ENCODE assay signal across 23 cellular contexts in genomic region chr1:85427358-85427757, GRCh38. TPM values are rescaled to one million over a fixed set of nuclear protein-coding genes. Genes with fewer than 3 reads are reported as not detected.
DNase-seq lines count a peak whose midpoint lies in the region; ATAC-seq and TF ChIP-seq lines count a peak whose summit lies in the region.
"Had no signal": no experiment of that assay in that cellular context is flagged by ENCODE, and none has a peak within 500 bp of the region (broad histone marks: within the 10 kb centered on the region; RNA-seq: fewer than 3 reads in every experiment).

No MANE protein-coding gene starts in this region.

- no peaks in the 10 kb centered on the region for H3K9me3 ChIP-seq in Karpas-422 (ENCODE audit: low read length)
- no peaks in the 10 kb centered on the region for H3K9me3 ChIP-seq in liver (ENCODE audit: control insufficient read depth in 4 of 4, low read length in 3 of 4)
- H3K9me3 ChIP-seq: BE2C, gastroesophageal sphincter, Peyer's patch, SJSA1, tibial nerve had no signal

- H3K4me1 ChIP-seq in Karpas-422 (ENCODE audit: low read length), result no peaks in the 10 kb centered on the region
- peaks cover 2 to 11% (median 2%) of the 10 kb centered on the region in 4 donors for H3K4me1 ChIP-seq in liver (ENCODE audit: control insufficient read depth in 4 of 4, insufficient read depth in 4 of 4, low read length in 3 of 4)
- H3K4me1 ChIP-seq: BE2C, Peyer's patch had no signal

- no peak overlapping the region for H3K4me2 ChIP-seq in Karpas-422 (ENCODE audit: low read depth, low read length, poor library complexity, severe bottlenecking)

- no peak for TF ChIP-seq CTCF in liver (IDR thresholded peaks at IDR 0.05; ENCODE audit: low read depth, low read length, missing input control)

- no peaks in the 10 kb centered on the region for H4K20me1 ChIP-seq in Karpas-422 (ENCODE audit: insufficient read depth, low read depth, low read length)

- no peak overlapping the region for H3K4me3 ChIP-seq in Karpas-422 (ENCODE audit: low read length)
- no peak overlapping the region for H3K4me3 ChIP-seq in liver (ENCODE audit: low read depth in 1 of 3, low read length in 3 of 3)
- H3K4me3 ChIP-seq: gastroesophageal sphincter, Peyer's patch, SJSA1, tibial nerve had no signal

- H2AFZ ChIP-seq in Karpas-422 (ENCODE audit: low read length), result no peak overlapping the region

- H3K27me3 ChIP-seq in Karpas-422 (ENCODE audit: low read length) (no peaks in the 10 kb centered on the region), liver (ENCODE audit: control insufficient read depth in 4 of 4, insufficient read depth in 4 of 4, low read length in 3 of 4) (no peaks in the 10 kb centered on the region)
- H3K27me3 ChIP-seq: BE2C, gastroesophageal sphincter, Peyer's patch, SJSA1, tibial nerve had no signal

- H3K9ac ChIP-seq in Karpas-422 (ENCODE audit: low read length), result no peak overlapping the region
- no peak overlapping the region for H3K9ac ChIP-seq in liver (ENCODE audit: low read depth in 1 of 2, low read length in 2 of 2)

- no peak for TF ChIP-seq RAD21 in liver (IDR thresholded peaks at IDR 0.05)

- DNase-seq in Karpas-422 (peak; percentile 29), caudate nucleus (lab: John Stamatoyannopoulos, UW) (no peak), GM03348 (ENCODE audit: low spot score) (no peak), T-helper 1 cell (no peak)
- DNase-seq: activated CD4-positive, alpha-beta T cell treated with anti-CD3 and anti-CD28 coated beads, Interleukin-2, amount 50 U/mL, for 4 hours; activated CD8-positive, alpha-beta memory T cell treated with anti-CD3 and anti-CD28 coated beads, Interleukin-2, amount 50 U/mL, for 48 hours; activated naive CD8-positive, alpha-beta T cell treated with anti-CD3 and anti-CD28 coated beads, Interleukin-2, amount 50 U/mL, for 24 hours; BE2C; COR-L47; dermis blood vessel endothelial cell; kidney; naive thymus-derived CD4-positive, alpha-beta T cell; NCI-H1694 treated with DMSO at 0.1 percent for 48 hours; Peyer's patch; stimulated activated CD4-positive, alpha-beta T cell treated with anti-CD3 and anti-CD28 coated beads, Interleukin-1b, Interleukin-23, amount 100 ng/mL, for 48 hours; WERI-Rb-1 had no signal

- no peaks in the 10 kb centered on the region for H3K79me2 ChIP-seq in Karpas-422 (ENCODE audit: low read length)

- no peaks in the 10 kb centered on the region for H3K9me2 ChIP-seq in Karpas-422 (replicated peaks; ENCODE audit: insufficient read depth, low read length)

- H3K27ac ChIP-seq in Karpas-422 (ENCODE audit: low read length), result no peak overlapping the region
- peak overlapping the region; percentile 69 for H3K27ac ChIP-seq in caudate nucleus (ENCODE audit: low read depth, low read length)
- peak overlapping the region in 1 of 2 donors; percentile 64 for H3K27ac ChIP-seq in liver (ENCODE audit: low read depth in 1 of 2, low read length in 2 of 2)
- H3K27ac ChIP-seq in temporal lobe (ENCODE audit: low read depth, low read length), result peak overlapping the region; percentile 56
- H3K27ac ChIP-seq: gastroesophageal sphincter, Peyer's patch, SJSA1, tibial nerve, WERI-Rb-1 had no signal

- ATAC-seq in HG03354 (IDR thresholded peaks at IDR 0.05; ENCODE audit: poor library complexity, severe bottlenecking, unreplicated experiment), result no peak
- ATAC-seq: activated naive CD8-positive, alpha-beta T cell treated with anti-CD3 and anti-CD28 coated beads, Interleukin-2, amount 50 U/mL, for 24 hours; gastroesophageal sphincter; naive thymus-derived CD4-positive, alpha-beta T cell; stimulated activated memory B cell treated with anti-CD40 and anti-IgM and Interleukin-4, amounts not matched to agents 10 μg/mL and 1 μg/mL and 100 μg/mL, for 72 hours had no signal

- H3K36me3 ChIP-seq in Karpas-422 (ENCODE audit: insufficient read depth, low read length), result no peaks in the 10 kb centered on the region
- no peaks in the 10 kb centered on the region for H3K36me3 ChIP-seq in liver (ENCODE audit: control insufficient read depth in 4 of 4, insufficient read depth in 3 of 4, low read depth in 1 of 4, low read length in 3 of 4)
- H3K36me3 ChIP-seq: BE2C, gastroesophageal sphincter, Peyer's patch, tibial nerve, WERI-Rb-1 had no signal

- 23% methylated on average over 1 of the region's 1 CpG for WGBS in liver

TF ChIP-seq in liver, 16 proteins besides CTCF, POLR2A, EP300 and RAD21:
- no peak for TF ChIP-seq YY1 (IDR thresholded peaks at IDR 0.05)
- TF ChIP-seq JUND (IDR thresholded peaks at IDR 0.05), result no peak
- no peak for TF ChIP-seq HNF4G (IDR thresholded peaks at IDR 0.05)
- no peak for TF ChIP-seq MAX (IDR thresholded peaks at IDR 0.05)
- TF ChIP-seq ZBTB33 (IDR thresholded peaks at IDR 0.05), result no peak
- no peak for TF ChIP-seq HNF4A (conservative IDR thresholded peaks at IDR 0.05)
- TF ChIP-seq FOXA2 (IDR thresholded peaks at IDR 0.05), result peak; percentile 8

RNA-seq across cellular contexts. Expression of gene DDAH1, which starts 37.6 kb away (rescaled TPM):
- 0.15 TPM in 1 of 2 replicates, not detected in the other for total RNA-seq in Karpas-422 (2014; rRNA removed; shearing (Covaris generic); ENCODE audit: low replicate concordance)
- total RNA-seq in liver, result 10 to 100 TPM; 29.7 to 33.7 TPM
- 10 to 100 TPM; 25.8 to 42.7 TPM for polyA plus RNA-seq in liver
- 59.5 TPM for total RNA-seq in temporal lobe
- polyA plus RNA-seq: naive thymus-derived CD4-positive, alpha-beta T cell had no signal

Comparison
In these comparisons a context has a peak if more than half of its experiments do, and no peak if none do; other contexts are left out.
1. RNA of gene DDAH1, which starts 37.6 kb away (total RNA-seq): 59.5 TPM in temporal lobe (single experiment) and 29.7 to 33.7 TPM in liver; 0.15 TPM in Karpas-422; every median in the first group is over 10 times any median in the second.